ENCODE assay signal across 9 cellular contexts in genomic region chr21:25313891-25314646, GRCh38.
DNase-seq lines count a peak whose midpoint lies in the region; FAIRE-seq and TF ChIP-seq lines count a peak whose summit lies in the region.
"Had no signal": no experiment of that assay in that cellular context is flagged by ENCODE, and none has a peak within 500 bp of the region (broad histone marks: within the 10 kb centered on the region; RNA-seq: fewer than 3 reads in every experiment).

No MANE protein-coding gene starts in this region.

- in situ Hi-C loops in astrocyte of the spinal cord (cut with HindIII; ENCODE audit: low sequenced_read_pairs) = no loop called here

- H3K4me1 Mint-ChIP-seq in Calu3 (ENCODE audit: low read depth, unreplicated experiment) = no peaks in the 10 kb centered on the region

- H3K4me1 ChIP-seq in skeletal muscle satellite cell (ENCODE audit: control insufficient read depth, insufficient read depth, low read length) = no peaks in the 10 kb centered on the region
- H3K4me1 ChIP-seq in small intestine (ENCODE audit: control insufficient read depth in 2 of 2, insufficient read depth in 1 of 2, low read depth in 1 of 2, low read length in 1 of 2) = no peaks in the 10 kb centered on the region
- no peaks in the 10 kb centered on the region for H3K4me1 ChIP-seq in tibial artery

- intact Hi-C loops in tibial artery (cut with DNase I; ENCODE audit: low total_unique reads) = no loop called here
- intact Hi-C loops in Calu3 (cut with micrococcal nuclease; ENCODE audit: unreplicated experiment) = no loop called here

- CTCF ChIA-PET in Calu3 (lab: Charles Lee) = no interaction called here

- H3K27ac Mint-ChIP-seq in Calu3 (ENCODE audit: unreplicated experiment) = no peak overlapping the region

- no peaks in the 10 kb centered on the region for H3K9me3 Mint-ChIP-seq in Calu3 (ENCODE audit: low read depth, unreplicated experiment)

- TF ChIP-seq CTCF in astrocyte of the spinal cord (IDR thresholded peaks at IDR 0.05; ENCODE audit: low read depth, low read length) (peak; percentile 36), tibial artery (IDR thresholded peaks at IDR 0.05) (no peak), Calu3 (IDR thresholded peaks at IDR 0.05; ENCODE audit: unreplicated experiment) (no peak)

- no peaks in the 10 kb centered on the region for H3K27me3 ChIP-seq in skeletal muscle satellite cell (ENCODE audit: control insufficient read depth, insufficient read depth, low read length)
- H3K27me3 ChIP-seq in small intestine (ENCODE audit: control insufficient read depth in 2 of 2, insufficient read depth in 2 of 2, low read length in 2 of 2) = no peaks in the 10 kb centered on the region
- no peaks in the 10 kb centered on the region for H3K27me3 ChIP-seq in tibial artery

- no peaks in the 10 kb centered on the region for H3K27me3 Mint-ChIP-seq in Calu3 (ENCODE audit: unreplicated experiment)

- FAIRE-seq in small intestine (lab: Jason Lieb, UNC) = no peak

- H3K36me3 Mint-ChIP-seq in Calu3 (ENCODE audit: insufficient read depth, unreplicated experiment) = no peaks in the 10 kb centered on the region

- H3K36me3 ChIP-seq in skeletal muscle satellite cell (ENCODE audit: insufficient read depth, low read length) (no peaks in the 10 kb centered on the region), small intestine (ENCODE audit: control insufficient read depth in 2 of 2, insufficient read depth in 2 of 2, low read length in 2 of 2) (no peaks in the 10 kb centered on the region), tibial artery (no peaks in the 10 kb centered on the region)

- H3K4me2 ChIP-seq in skeletal muscle satellite cell (ENCODE audit: low read length) = peak overlapping the region; percentile 47

- peak; percentile 38 for DNase-seq in NOMO-1 treated with DMSO at 0.1 percent for 48 hours (lab: John Stamatoyannopoulos, UW; ENCODE audit: unreplicated experiment)
- no peak for DNase-seq in NOMO-1 treated with dmso at 0.1 percent for 144 hours (lab: John Stamatoyannopoulos, UW; ENCODE audit: unreplicated experiment)
- DNase-seq in NCI-H1417 (lab: John Stamatoyannopoulos, UW) = peak in 2 of 3 experiments; percentile 39 to 83
- DNase-seq in astrocyte of the spinal cord (ENCODE audit: low read depth, low spot score) = peak; percentile 60
- DNase-seq in small intestine = no peak
- no peak for DNase-seq in tibial artery
- DNase-seq in Calu3 = no peak
- DNase-seq: activated gamma-delta T cell treated with Interleukin-2 at 50 U/mL for 16 hours had no signal

- no peak overlapping the region for H3K9ac ChIP-seq in skeletal muscle satellite cell (ENCODE audit: low read depth, low read length)

- H3K9me3 ChIP-seq in skeletal muscle satellite cell (replicated peaks; ENCODE audit: low read length) (no peaks in the 10 kb centered on the region), small intestine (ENCODE audit: control insufficient read depth, low read depth) (peaks cover under 1% of the 10 kb centered on the region), tibial artery (no peaks in the 10 kb centered on the region)

- H3K4me3 Mint-ChIP-seq in Calu3 (ENCODE audit: low read depth, unreplicated experiment) = no peak overlapping the region

- BruUV-seq in Calu3 (replicated peaks; lab: Mats Ljungman, UMichigan) = no TSS peak

- 37 to 48% (median 48%) methylated on average over 4 of the region's 4 CpGs for WGBS in small intestine, 3 donors

- H3K4me3 ChIP-seq in astrocyte of the spinal cord (ENCODE audit: low read depth, low read length) = no peak overlapping the region
- H3K4me3 ChIP-seq in skeletal muscle satellite cell (ENCODE audit: low read length) = no peak overlapping the region
- no peak overlapping the region for H3K4me3 ChIP-seq in small intestine (ENCODE audit: low read depth in 1 of 2, low read length in 2 of 2)
- H3K4me3 ChIP-seq in tibial artery = no peak overlapping the region

- H3K27ac ChIP-seq in small intestine (ENCODE audit: low read depth in 1 of 2, low read length in 1 of 2) (no peak overlapping the region), tibial artery (no peak overlapping the region)

Comparison
In these comparisons a context has a peak if more than half of its experiments do, and no peak if none do; other contexts are left out.
1. DNase-seq: peak in NOMO-1 treated with DMSO at 0.1 percent for 48 hours (single experiment), NCI-H1417 (2 of 3) and astrocyte of the spinal cord (single experiment); none in NOMO-1 treated with dmso at 0.1 percent for 144 hours (single experiment), small intestine (single experiment), tibial artery (0 of 2) and Calu3 (single experiment).